In the genomic region with DNA sequence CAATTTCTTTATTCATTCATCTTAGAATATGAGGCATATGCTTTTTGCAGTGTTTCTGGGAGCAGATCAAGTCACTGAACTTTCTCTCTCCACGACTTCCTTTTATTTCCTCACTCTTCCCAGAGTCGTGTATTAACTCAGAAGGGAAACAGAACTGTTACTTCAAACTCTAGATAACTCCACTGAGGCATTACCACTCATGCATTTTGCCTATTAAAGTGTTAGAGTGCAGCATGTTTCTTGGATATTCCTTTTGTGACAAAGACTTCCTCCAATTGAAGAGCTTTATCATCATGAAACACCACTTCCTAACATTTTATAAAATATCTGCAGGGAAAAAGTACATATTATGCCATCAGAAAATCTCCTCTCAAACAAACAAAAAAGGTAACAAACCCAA, we compare ENCODE assay signal across 17 cellular contexts.
DNase-seq lines count a peak whose midpoint lies in the region; ATAC-seq and TF ChIP-seq lines count a peak whose summit lies in the region.
"Had no signal": no experiment of that assay in that cellular context is flagged by ENCODE, and none has a peak within 500 bp of the region (broad histone marks: within the 10 kb centered on the region; RNA-seq: fewer than 3 reads in every experiment).

No MANE protein-coding gene starts in this region.

- no peak overlapping the region for H3K9ac ChIP-seq in HUES64 (ENCODE audit: low read depth, low read length)
- H3K9ac ChIP-seq: BLaER1 had no signal

- peak; percentile 24; the same call in 1 of the 3 replicates for ATAC-seq in GM23338
- no peak for ATAC-seq in GM21447 (IDR thresholded peaks at IDR 0.05; ENCODE audit: unreplicated experiment)

- H3K36me3 ChIP-seq in GM23338 (ENCODE audit: insufficient read depth) (no peaks in the 10 kb centered on the region), HUES64 (ENCODE audit: insufficient read depth, low read length) (no peaks in the 10 kb centered on the region)
- H3K36me3 ChIP-seq: BLaER1 had no signal

- H3K79me2 ChIP-seq in GM23338 (replicated peaks; ENCODE audit: insufficient read depth): no peaks in the 10 kb centered on the region

- H3K4me3 ChIP-seq in GM23338 (no peak overlapping the region), HUES64 (ENCODE audit: low read length) (no peak overlapping the region)
- H3K4me3 ChIP-seq: BLaER1 had no signal

- no peaks in the 10 kb centered on the region for H3K27me3 ChIP-seq in GM23338 (ENCODE audit: insufficient read depth)
- H3K27me3 ChIP-seq in HUES64 (ENCODE audit: insufficient read depth, low read length): no peaks in the 10 kb centered on the region
- H3K27me3 ChIP-seq: BLaER1 had no signal

- H3K4me1 Mint-ChIP-seq in GM23338 (peaks cover 56% of the 10 kb centered on the region), endothelial cell (ENCODE audit: unreplicated experiment) (peaks cover 22% of the 10 kb centered on the region)
- H3K4me1 Mint-ChIP-seq: CD8-positive, alpha-beta memory T cell had no signal

- H4K20me1 ChIP-seq in GM23338 (replicated peaks; ENCODE audit: insufficient read depth): no peaks in the 10 kb centered on the region
- H4K20me1 ChIP-seq: BLaER1 had no signal

- peak overlapping the region; percentile 21 for H3K4me2 ChIP-seq in GM23338
- H3K4me2 ChIP-seq: BLaER1 had no signal

- H3K9me2 ChIP-seq in GM23338 (ENCODE audit: insufficient read depth): no peaks in the 10 kb centered on the region

- H3F3A ChIP-seq in GM23338 (replicated peaks; ENCODE audit: low read depth): no peaks in the 10 kb centered on the region

- H3K27me3 Mint-ChIP-seq in GM23338 (ENCODE audit: insufficient read depth, low read depth, poor library complexity) (no peaks in the 10 kb centered on the region), endothelial cell (ENCODE audit: unreplicated experiment) (no peaks in the 10 kb centered on the region)
- H3K27me3 Mint-ChIP-seq: CD8-positive, alpha-beta memory T cell had no signal

- H3K4me1 ChIP-seq in GM23338 (ENCODE audit: insufficient read depth) (peaks cover 56% of the 10 kb centered on the region), HUES64 (ENCODE audit: insufficient read depth, low read length) (peaks cover 58% of the 10 kb centered on the region)
- H3K4me1 ChIP-seq: BLaER1 had no signal

- H3K4me3 Mint-ChIP-seq in GM23338 (no peak overlapping the region), endothelial cell (ENCODE audit: unreplicated experiment) (no peak overlapping the region)
- H3K4me3 Mint-ChIP-seq: CD8-positive, alpha-beta memory T cell; HFFc6 had no signal

- H3K9me3 ChIP-seq in HUES64 (ENCODE audit: insufficient read depth, low read depth, low read length): no peaks in the 10 kb centered on the region
- H3K9me3 ChIP-seq: BLaER1, Caco-2 had no signal

- TF ChIP-seq CTCF in GM23338 (conservative IDR thresholded peaks at IDR 0.05; ENCODE audit: low read depth in 2 of 2) (no peak), endothelial cell (IDR thresholded peaks at IDR 0.05; ENCODE audit: unreplicated experiment) (no peak)

- H3K36me3 Mint-ChIP-seq in GM23338 (ENCODE audit: low read depth) (no peaks in the 10 kb centered on the region; the same call in 2 of the 3 replicates), endothelial cell (ENCODE audit: low read depth, unreplicated experiment) (no peaks in the 10 kb centered on the region)
- H3K36me3 Mint-ChIP-seq: CD8-positive, alpha-beta memory T cell had no signal

- no peak for DNase-seq in GM23338 (ENCODE audit: low spot score)
- no peak for DNase-seq in endothelial cell (ENCODE audit: low spot score)
- DNase-seq in pulmonary artery endothelial cell (ENCODE audit: low read depth, low spot score): peak; percentile 22
- DNase-seq in DMS114 treated with DMSO at 0.1 percent for 48 hours (lab: John Stamatoyannopoulos, UW; ENCODE audit: unreplicated experiment): no peak
- no peak for DNase-seq in cortex of kidney (lab: John Stamatoyannopoulos, UW)
- DNase-seq: 8988T; AML-193; Caco-2; CD8-positive, alpha-beta memory T cell; DMS53; GF-D8; GOT3; HCEC 1CT; HFFc6 had no signal

- H3K9me3 Mint-ChIP-seq in GM23338: no peaks in the 10 kb centered on the region; the same call in 2 of the 3 replicates
- no peaks in the 10 kb centered on the region for H3K9me3 Mint-ChIP-seq in endothelial cell (ENCODE audit: unreplicated experiment)

- H3K27ac ChIP-seq in GM23338 (ENCODE audit: low read depth): peak overlapping the region; percentile 85
- H3K27ac ChIP-seq in HUES64 (ENCODE audit: low read depth, low read length): peak overlapping the region; percentile 89; the same call in 1 of the 2 replicates
- H3K27ac ChIP-seq: BLaER1 had no signal

- H2AFZ ChIP-seq in GM23338: no peak overlapping the region

- H3K27ac Mint-ChIP-seq in GM23338: peak overlapping the region; percentile 62
- H3K27ac Mint-ChIP-seq in endothelial cell (ENCODE audit: unreplicated experiment): peak overlapping the region; percentile 67
- H3K27ac Mint-ChIP-seq: HFFc6 had no signal

- WGBS in HUES64: 35% methylated on average over 2 of the region's 2 CpGs

TF ChIP-seq in GM23338, 12 proteins besides CTCF, POLR2A, EP300 and RAD21 (continues in another document):
- TF ChIP-seq POLR2AphosphoS5 (IDR thresholded peaks at IDR 0.05; ENCODE audit: low read depth) (no peak), EZH2phosphoT487 (IDR thresholded peaks at IDR 0.05; ENCODE audit: unreplicated experiment) (no peak), CREB1 (CRISPR knock-in tag; IDR thresholded peaks at IDR 0.05; ENCODE audit: low read depth) (no peak), STAT1 (IDR thresholded peaks at IDR 0.05; ENCODE audit: unreplicated experiment) (no peak)
- TF ChIP-seq, protein P1, sequence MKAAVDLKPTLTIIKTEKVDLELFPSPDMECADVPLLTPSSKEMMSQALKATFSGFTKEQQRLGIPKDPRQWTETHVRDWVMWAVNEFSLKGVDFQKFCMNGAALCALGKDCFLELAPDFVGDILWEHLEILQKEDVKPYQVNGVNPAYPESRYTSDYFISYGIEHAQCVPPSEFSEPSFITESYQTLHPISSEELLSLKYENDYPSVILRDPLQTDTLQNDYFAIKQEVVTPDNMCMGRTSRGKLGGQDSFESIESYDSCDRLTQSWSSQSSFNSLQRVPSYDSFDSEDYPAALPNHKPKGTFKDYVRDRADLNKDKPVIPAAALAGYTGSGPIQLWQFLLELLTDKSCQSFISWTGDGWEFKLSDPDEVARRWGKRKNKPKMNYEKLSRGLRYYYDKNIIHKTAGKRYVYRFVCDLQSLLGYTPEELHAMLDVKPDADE (IDR thresholded peaks at IDR 0.05): no peak
- TF ChIP-seq, protein P2, sequence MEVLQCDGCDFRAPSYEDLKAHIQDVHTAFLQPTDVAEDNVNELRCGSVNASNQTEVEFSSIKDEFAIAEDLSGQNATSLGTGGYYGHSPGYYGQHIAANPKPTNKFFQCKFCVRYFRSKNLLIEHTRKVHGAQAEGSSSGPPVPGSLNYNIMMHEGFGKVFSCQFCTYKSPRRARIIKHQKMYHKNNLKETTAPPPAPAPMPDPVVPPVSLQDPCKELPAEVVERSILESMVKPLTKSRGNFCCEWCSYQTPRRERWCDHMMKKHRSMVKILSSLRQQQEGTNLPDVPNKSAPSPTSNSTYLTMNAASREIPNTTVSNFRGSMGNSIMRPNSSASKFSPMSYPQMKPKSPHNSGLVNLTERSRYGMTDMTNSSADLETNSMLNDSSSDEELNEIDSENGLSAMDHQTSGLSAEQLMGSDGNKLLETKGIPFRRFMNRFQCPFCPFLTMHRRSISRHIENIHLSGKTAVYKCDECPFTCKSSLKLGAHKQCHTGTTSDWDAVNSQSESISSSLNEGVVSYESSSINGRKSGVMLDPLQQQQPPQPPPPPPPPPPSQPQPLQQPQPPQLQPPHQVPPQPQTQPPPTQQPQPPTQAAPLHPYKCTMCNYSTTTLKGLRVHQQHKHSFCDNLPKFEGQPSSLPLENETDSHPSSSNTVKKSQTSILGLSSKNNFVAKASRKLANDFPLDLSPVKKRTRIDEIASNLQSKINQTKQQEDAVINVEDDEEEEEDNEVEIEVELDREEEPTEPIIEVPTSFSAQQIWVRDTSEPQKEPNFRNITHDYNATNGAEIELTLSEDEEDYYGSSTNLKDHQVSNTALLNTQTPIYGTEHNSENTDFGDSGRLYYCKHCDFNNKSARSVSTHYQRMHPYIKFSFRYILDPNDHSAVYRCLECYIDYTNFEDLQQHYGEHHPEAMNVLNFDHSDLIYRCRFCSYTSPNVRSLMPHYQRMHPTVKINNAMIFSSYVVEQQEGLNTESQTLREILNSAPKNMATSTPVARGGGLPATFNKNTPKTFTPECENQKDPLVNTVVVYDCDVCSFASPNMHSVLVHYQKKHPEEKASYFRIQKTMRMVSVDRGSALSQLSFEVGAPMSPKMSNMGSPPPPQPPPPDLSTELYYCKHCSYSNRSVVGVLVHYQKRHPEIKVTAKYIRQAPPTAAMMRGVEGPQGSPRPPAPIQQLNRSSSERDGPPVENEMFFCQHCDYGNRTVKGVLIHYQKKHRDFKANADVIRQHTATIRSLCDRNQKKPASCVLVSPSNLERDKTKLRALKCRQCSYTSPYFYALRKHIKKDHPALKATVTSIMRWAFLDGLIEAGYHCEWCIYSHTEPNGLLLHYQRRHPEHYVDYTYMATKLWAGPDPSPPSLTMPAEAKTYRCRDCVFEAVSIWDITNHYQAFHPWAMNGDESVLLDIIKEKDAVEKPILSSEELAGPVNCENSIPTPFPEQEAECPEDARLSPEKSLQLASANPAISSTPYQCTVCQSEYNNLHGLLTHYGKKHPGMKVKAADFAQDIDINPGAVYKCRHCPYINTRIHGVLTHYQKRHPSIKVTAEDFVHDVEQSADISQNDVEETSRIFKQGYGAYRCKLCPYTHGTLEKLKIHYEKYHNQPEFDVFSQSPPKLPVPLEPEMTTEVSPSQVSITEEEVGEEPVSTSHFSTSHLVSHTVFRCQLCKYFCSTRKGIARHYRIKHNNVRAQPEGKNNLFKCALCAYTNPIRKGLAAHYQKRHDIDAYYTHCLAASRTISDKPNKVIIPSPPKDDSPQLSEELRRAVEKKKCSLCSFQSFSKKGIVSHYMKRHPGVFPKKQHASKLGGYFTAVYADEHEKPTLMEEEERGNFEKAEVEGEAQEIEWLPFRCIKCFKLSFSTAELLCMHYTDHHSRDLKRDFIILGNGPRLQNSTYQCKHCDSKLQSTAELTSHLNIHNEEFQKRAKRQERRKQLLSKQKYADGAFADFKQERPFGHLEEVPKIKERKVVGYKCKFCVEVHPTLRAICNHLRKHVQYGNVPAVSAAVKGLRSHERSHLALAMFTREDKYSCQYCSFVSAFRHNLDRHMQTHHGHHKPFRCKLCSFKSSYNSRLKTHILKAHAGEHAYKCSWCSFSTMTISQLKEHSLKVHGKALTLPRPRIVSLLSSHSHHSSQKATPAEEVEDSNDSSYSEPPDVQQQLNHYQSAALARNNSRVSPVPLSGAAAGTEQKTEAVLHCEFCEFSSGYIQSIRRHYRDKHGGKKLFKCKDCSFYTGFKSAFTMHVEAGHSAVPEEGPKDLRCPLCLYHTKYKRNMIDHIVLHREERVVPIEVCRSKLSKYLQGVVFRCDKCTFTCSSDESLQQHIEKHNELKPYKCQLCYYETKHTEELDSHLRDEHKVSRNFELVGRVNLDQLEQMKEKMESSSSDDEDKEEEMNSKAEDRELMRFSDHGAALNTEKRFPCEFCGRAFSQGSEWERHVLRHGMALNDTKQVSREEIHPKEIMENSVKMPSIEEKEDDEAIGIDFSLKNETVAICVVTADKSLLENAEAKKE (CRISPR knock-in tag; IDR thresholded peaks at IDR 0.05): no peak
